ENCODE assay signal across 2 cellular contexts in genomic region chr12:124713041-124713435, GRCh38.
TF ChIP-seq lines count a peak whose summit lies in the region.

No MANE protein-coding gene starts in this region.

TF ChIP-seq in IMR-90, 13 proteins besides CTCF, POLR2A, EP300 and RAD21 (continued from another document):
- TF ChIP-seq SMC3 (IDR thresholded peaks at IDR 0.05; ENCODE audit: low read depth, low read length) (no peak), RFX5 (IDR thresholded peaks at IDR 0.05; ENCODE audit: low read depth, low read length) (no peak), CHD1 (IDR thresholded peaks at IDR 0.05; ENCODE audit: low read depth, low read length) (no peak), CEBPB (IDR thresholded peaks at IDR 0.05; ENCODE audit: low read depth, low read length) (no peak), NFE2L2 (IDR thresholded peaks at IDR 0.05; ENCODE audit: low read depth, low read length) (no peak), USF2 (IDR thresholded peaks at IDR 0.05; ENCODE audit: low read depth, low read length) (no peak), RCOR1 (IDR thresholded peaks at IDR 0.05; ENCODE audit: insufficient replicate concordance, low read length) (no peak), MAZ (IDR thresholded peaks at IDR 0.05; ENCODE audit: borderline replicate concordance, low read depth, low read length) (no peak), ELK1 (IDR thresholded peaks at IDR 0.05; ENCODE audit: borderline replicate concordance, low read depth, low read length) (no peak), MXI1 (IDR thresholded peaks at IDR 0.05; ENCODE audit: borderline replicate concordance, low read depth, low read length) (no peak)

TF ChIP-seq in endothelial cell of umbilical vein, 7 proteins besides CTCF, POLR2A, EP300 and RAD21 (continued from another document):
- no peak for TF ChIP-seq POLR2AphosphoS5 (IDR thresholded peaks at IDR 0.05; ENCODE audit: insufficient read depth, low read depth, low read length)
- TF ChIP-seq MYC (IDR thresholded peaks at IDR 0.05; ENCODE audit: low read depth, low read length), result no peak
- no peak for TF ChIP-seq JUN (IDR thresholded peaks at IDR 0.05; ENCODE audit: borderline replicate concordance, insufficient read depth, insufficient read length, low read depth)
- TF ChIP-seq FOS (IDR thresholded peaks at IDR 0.05; ENCODE audit: borderline replicate concordance, insufficient read depth, low read length), result no peak
